ENCODE assay signal across 18 cellular contexts in genomic region chr13:30647824-30648521, GRCh38. TPM values are rescaled to one million over a fixed set of nuclear protein-coding genes. Genes with fewer than 3 reads are reported as not detected.
DNase-seq lines count a peak whose midpoint lies in the region; ATAC-seq and TF ChIP-seq lines count a peak whose summit lies in the region.
"Had no signal": no experiment of that assay in that cellular context is flagged by ENCODE, and none has a peak within 500 bp of the region (broad histone marks: within the 10 kb centered on the region; RNA-seq: fewer than 3 reads in every experiment).

No MANE protein-coding gene starts in this region.

- H2AFZ ChIP-seq in neural progenitor cell (replicated peaks) = no peak overlapping the region

- H3K79me2 ChIP-seq in DOHH2 (ENCODE audit: control insufficient read depth, low read length) = peaks cover 44% of the 10 kb centered on the region
- peaks cover 14% of the 10 kb centered on the region for H3K79me2 ChIP-seq in neural progenitor cell (ENCODE audit: low read depth)

- no peak for ATAC-seq in activated B cell treated with CpG ODN at 0.5 μM for 24 hours (ENCODE audit: low read depth)
- no peak for ATAC-seq in upper lobe of right lung
- ATAC-seq: esophagus mucosa, left lung, sciatic nerve had no signal

- TF ChIP-seq POLR2A in transverse colon (IDR thresholded peaks at IDR 0.05) = no peak

- no peak for TF ChIP-seq EP300 in transverse colon (IDR thresholded peaks at IDR 0.05; ENCODE audit: low read depth)

- H3K36me3 ChIP-seq in DOHH2 (ENCODE audit: control insufficient read depth, low read length) (peaks cover 85% of the 10 kb centered on the region), neural progenitor cell (peaks cover 14% of the 10 kb centered on the region), upper lobe of right lung (peaks cover 82% of the 10 kb centered on the region), transverse colon (peaks cover 0 to 69% (median 21%) of the 10 kb centered on the region in 4 donors)

- H3K4me1 Mint-ChIP-seq in activated B cell treated with CpG ODN at 0.5 μM for 24 hours = peaks cover 25% of the 10 kb centered on the region
- peaks cover 4% of the 10 kb centered on the region for H3K4me1 Mint-ChIP-seq in neural progenitor cell
- peaks cover 24% of the 10 kb centered on the region for H3K4me1 Mint-ChIP-seq in activated naive CD4-positive, alpha-beta T cell treated with anti-CD3 and anti-CD28 coated beads, Interleukin-2, amount 10 ng/mL, durations not matched to agents 7 days and 5 days

- no peaks in the 10 kb centered on the region for H3K27me3 Mint-ChIP-seq in activated B cell treated with CpG ODN at 0.5 μM for 24 hours
- no peaks in the 10 kb centered on the region for H3K27me3 Mint-ChIP-seq in neural progenitor cell (ENCODE audit: insufficient read depth, low read depth)
- no peaks in the 10 kb centered on the region for H3K27me3 Mint-ChIP-seq in activated naive CD4-positive, alpha-beta T cell treated with anti-CD3 and anti-CD28 coated beads, Interleukin-2, amount 10 ng/mL, durations not matched to agents 7 days and 5 days

- H3K27ac Mint-ChIP-seq in activated B cell treated with CpG ODN at 0.5 μM for 24 hours = peak overlapping the region; percentile 80
- H3K27ac Mint-ChIP-seq in neural progenitor cell = no peak overlapping the region
- no peak overlapping the region for H3K27ac Mint-ChIP-seq in activated naive CD4-positive, alpha-beta T cell treated with anti-CD3 and anti-CD28 coated beads, Interleukin-2, amount 10 ng/mL, durations not matched to agents 7 days and 5 days

- 76 to 81% methylated on average over 6 of the region's 6 CpGs for WGBS in transverse colon (ENCODE audit: low coverage in 1 of 2), 2 donors

- peak overlapping the region; percentile 11 for H3K9ac ChIP-seq in neural progenitor cell

- no peaks in the 10 kb centered on the region for H3K9me2 ChIP-seq in DOHH2 (replicated peaks; ENCODE audit: control insufficient read depth, low read length)

- no peaks in the 10 kb centered on the region for H3K9me3 Mint-ChIP-seq in activated B cell treated with CpG ODN at 0.5 μM for 24 hours
- H3K9me3 Mint-ChIP-seq in neural progenitor cell = no peaks in the 10 kb centered on the region
- H3K9me3 Mint-ChIP-seq in activated naive CD4-positive, alpha-beta T cell treated with anti-CD3 and anti-CD28 coated beads, Interleukin-2, amount 10 ng/mL, durations not matched to agents 7 days and 5 days = no peaks in the 10 kb centered on the region

- H3K27me3 ChIP-seq in DOHH2 (ENCODE audit: control insufficient read depth, low read length) = no peaks in the 10 kb centered on the region
- no peaks in the 10 kb centered on the region for H3K27me3 ChIP-seq in neural progenitor cell
- H3K27me3 ChIP-seq in upper lobe of right lung = no peaks in the 10 kb centered on the region
- no peaks in the 10 kb centered on the region for H3K27me3 ChIP-seq in transverse colon
- H3K27me3 ChIP-seq: BE2C, left lung had no signal

- H3F3A ChIP-seq in DOHH2 (ENCODE audit: control insufficient read depth, insufficient read depth) = peaks cover 5% of the 10 kb centered on the region; the same call in 1 of the 2 replicates
- no peaks in the 10 kb centered on the region for H3F3A ChIP-seq in neural progenitor cell (ENCODE audit: low read depth)

- H3K4me1 ChIP-seq in DOHH2 (ENCODE audit: control insufficient read depth, low read length) (peaks cover 56% of the 10 kb centered on the region), neural progenitor cell (no peaks in the 10 kb centered on the region), upper lobe of right lung (no peaks in the 10 kb centered on the region), transverse colon (peaks cover 0 to 19% (median 0%) of the 10 kb centered on the region in 4 donors)
- H3K4me1 ChIP-seq: left lung had no signal

- peak overlapping the region; percentile 74 for H3K27ac ChIP-seq in DOHH2 (ENCODE audit: low read depth, low read length)
- no peak overlapping the region for H3K27ac ChIP-seq in neural progenitor cell
- no peak overlapping the region for H3K27ac ChIP-seq in upper lobe of right lung
- no peak overlapping the region for H3K27ac ChIP-seq in transverse colon
- H3K27ac ChIP-seq: left lung had no signal

- H3K4me3 Mint-ChIP-seq in activated B cell treated with CpG ODN at 0.5 μM for 24 hours = peak overlapping the region; percentile 42
- no peak overlapping the region for H3K4me3 Mint-ChIP-seq in neural progenitor cell
- H3K4me3 Mint-ChIP-seq in activated naive CD4-positive, alpha-beta T cell treated with anti-CD3 and anti-CD28 coated beads, Interleukin-2, amount 10 ng/mL, durations not matched to agents 7 days and 5 days = no peak overlapping the region

- POLR2A ChIA-PET in activated B cell treated with CpG ODN at 0.5 μM for 24 hours (lab: Charles Lee) = interaction anchor here (1.0 to 1.4 kb wide), 2 partner anchors 31 to 32 kb away, joined by 5 read pairs; partner anchors contain the start of gene USPL1

- DNase-seq in LNCaP clone FGC (ENCODE audit: low read depth) = no peak
- DNase-seq in activated B cell treated with CpG ODN at 0.5 μM for 24 hours = no peak
- DNase-seq in neural progenitor cell (ENCODE audit: low spot score) = no peak
- DNase-seq in upper lobe of right lung = no peak
- DNase-seq in activated naive CD4-positive, alpha-beta T cell treated with anti-CD3 and anti-CD28 coated beads, Interleukin-2, amount 10 ng/mL, durations not matched to agents 7 days and 5 days = no peak
- no peak for DNase-seq in transverse colon
- DNase-seq: activated CD4-positive, CD25-positive, alpha-beta regulatory T cell; amygdala; BE2C; caudate nucleus; left lung; NCI-H1694 treated with DMSO at 0.1 percent for 48 hours; NCI-H524; occipital lobe; SHP77 had no signal

- H3K9me3 ChIP-seq in DOHH2 (ENCODE audit: control insufficient read depth, insufficient read depth, low read length) (no peaks in the 10 kb centered on the region), neural progenitor cell (ENCODE audit: low read depth) (no peaks in the 10 kb centered on the region), upper lobe of right lung (no peaks in the 10 kb centered on the region), transverse colon (no peaks in the 10 kb centered on the region)
- H3K9me3 ChIP-seq: BE2C, left lung had no signal

- CTCF ChIA-PET in activated B cell treated with CpG ODN at 0.5 μM for 24 hours (lab: Charles Lee) = no interaction called here
- CTCF ChIA-PET in activated naive CD4-positive, alpha-beta T cell treated with anti-CD3 and anti-CD28 coated beads, Interleukin-2, amount 10 ng/mL, durations not matched to agents 7 days and 5 days (lab: Charles Lee) = no interaction called here

- peak overlapping the region; percentile 46 for H3K4me2 ChIP-seq in DOHH2 (ENCODE audit: low read length)
- no peak overlapping the region for H3K4me2 ChIP-seq in neural progenitor cell

- in situ Hi-C loops in transverse colon (cut with MboI; ENCODE audit: low pct_ligation_motif_present in 1 of 4, low pct_unique_long_range_greater_than_20kb in 1 of 4, low sequenced_read_pairs in 3 of 4) = no loop called here

- TF ChIP-seq CTCF in DOHH2 (IDR thresholded peaks at IDR 0.05; ENCODE audit: low read depth, low read length, poor library complexity, severe bottlenecking) (no peak), LNCaP clone FGC (IDR thresholded peaks at IDR 0.05; ENCODE audit: control insufficient read depth, extremely low read depth, insufficient read depth) (no peak), activated B cell treated with CpG ODN at 0.5 μM for 24 hours (IDR thresholded peaks at IDR 0.05) (no peak), neural progenitor cell (IDR thresholded peaks at IDR 0.05) (no peak), upper lobe of right lung (IDR thresholded peaks at IDR 0.05) (no peak), transverse colon (IDR thresholded peaks at IDR 0.05) (no peak)

- H3K4me3 ChIP-seq in DOHH2 (ENCODE audit: low read length) (peak overlapping the region; percentile 39), LNCaP clone FGC (ENCODE audit: low read depth, low read length) (peak overlapping the region; percentile 25; the same call in 1 of the 2 replicates), neural progenitor cell (no peak overlapping the region), upper lobe of right lung (no peak overlapping the region), transverse colon (no peak overlapping the region)
- H3K4me3 ChIP-seq: left lung had no signal

- H3K36me3 Mint-ChIP-seq in activated B cell treated with CpG ODN at 0.5 μM for 24 hours (ENCODE audit: low read depth) (peaks cover 84% of the 10 kb centered on the region), neural progenitor cell (peaks cover 27% of the 10 kb centered on the region)
- H3K36me3 Mint-ChIP-seq in activated naive CD4-positive, alpha-beta T cell treated with anti-CD3 and anti-CD28 coated beads, Interleukin-2, amount 10 ng/mL, durations not matched to agents 7 days and 5 days = peaks cover 57% of the 10 kb centered on the region

- H4K20me1 ChIP-seq in DOHH2 (ENCODE audit: control insufficient read depth, insufficient read depth, low read depth, low read length) (no peaks in the 10 kb centered on the region), neural progenitor cell (ENCODE audit: low read depth) (peaks cover 13% of the 10 kb centered on the region)

- intact Hi-C loops in activated B cell treated with CpG ODN at 0.5 μM for 24 hours (cut with micrococcal nuclease) (loop anchor here (1.0 to 10.0 kb wide), 3 partner anchors 13 to 157 kb away; no protein-coding TSS in a partner anchor), upper lobe of right lung (cut with DNase I) (no loop called here), transverse colon (cut with DNase I; ENCODE audit: low total_unique reads) (no loop called here)

RNA-seq across cellular contexts. Expression of gene USPL1, which starts 30.3 kb away (rescaled TPM):
- total RNA-seq in activated B cell treated with CpG ODN at 0.5 μM for 24 hours (29.1 and 33.6 TPM in 2 replicates), neural progenitor cell (ENCODE audit: low replicate concordance) (36.2 and 42.5 TPM in 2 replicates), upper lobe of right lung (13.1 TPM), transverse colon (10 to 100 TPM in 3 of 4 donors, 1 to 10 TPM in 1; 8.6 to 27.3 (median 16.9) TPM)

Comparison
In these comparisons a context has a peak if more than half of its experiments do, and no peak if none do; other contexts are left out.
1. H3K4me3 ChIP-seq: peak in DOHH2 (single experiment) and LNCaP clone FGC (single experiment); none in neural progenitor cell (single experiment), upper lobe of right lung (single experiment) and transverse colon (0 of 4).